ENCODE assay signal across 8 cellular contexts in genomic region chr6:33812669-33813068, GRCh38. TPM values are rescaled to one million over a fixed set of nuclear protein-coding genes. Genes with fewer than 3 reads are reported as not detected.
DNase-seq lines count a peak whose midpoint lies in the region; ATAC-seq and TF ChIP-seq lines count a peak whose summit lies in the region.

No MANE protein-coding gene starts in this region.

- peaks cover 3% of the 10 kb centered on the region for H3K36me3 Mint-ChIP-seq in effector memory CD8-positive, alpha-beta T cell (ENCODE audit: insufficient read depth)

- no peak for ATAC-seq in effector memory CD8-positive, alpha-beta T cell (replicated peaks)

- H3K27ac ChIP-seq in ascending aorta (no peak overlapping the region), coronary artery (no peak overlapping the region)

- H3K9me3 Mint-ChIP-seq in effector memory CD8-positive, alpha-beta T cell, result no peaks in the 10 kb centered on the region

- no peak overlapping the region for H3K4me3 Mint-ChIP-seq in effector memory CD8-positive, alpha-beta T cell

- H3K4me1 ChIP-seq in ascending aorta, result no peaks in the 10 kb centered on the region

- no peak overlapping the region for H3K27ac Mint-ChIP-seq in effector memory CD8-positive, alpha-beta T cell

- no peaks in the 10 kb centered on the region for H3K27me3 ChIP-seq in ascending aorta

- DNase-seq in DMS79 (lab: John Stamatoyannopoulos, UW), result peak; percentile 74
- DNase-seq in HT1080 (ENCODE audit: low read depth), result peak; percentile 30
- peak; percentile 34 for DNase-seq in SK-MEL-5 (ENCODE audit: low read depth, low spot score)
- peak; percentile 15 to 33 (median 17) for DNase-seq in effector memory CD8-positive, alpha-beta T cell
- DNase-seq in midbrain (lab: John Stamatoyannopoulos, UW), result peak; percentile 2
- no peak for DNase-seq in superior temporal gyrus (ENCODE audit: extremely low spot score)
- no peak for DNase-seq in ascending aorta (ENCODE audit: low spot score in 2 of 2)
- DNase-seq in coronary artery (ENCODE audit: low spot score), result no peak

- H3K36me3 ChIP-seq in ascending aorta, result no peaks in the 10 kb centered on the region

- in situ Hi-C loops in SK-MEL-5 (cut with HindIII; ENCODE audit: low pct_unique_long_range_greater_than_20kb, low sequenced_read_pairs), result no loop called here

- H3K9me3 ChIP-seq in ascending aorta, result no peaks in the 10 kb centered on the region

- TF ChIP-seq CTCF in ascending aorta (IDR thresholded peaks at IDR 0.05) (no peak), coronary artery (IDR thresholded peaks at IDR 0.05) (no peak)

- peaks cover 11 to 20% of the 10 kb centered on the region in 2 donors for H3K4me1 Mint-ChIP-seq in effector memory CD8-positive, alpha-beta T cell (ENCODE audit: low read depth in 2 of 2)

- intact Hi-C loops in ascending aorta (cut with DNase I), result no loop called here

- peaks cover 72 to 96% of the 10 kb centered on the region in 2 donors for H3K27me3 Mint-ChIP-seq in effector memory CD8-positive, alpha-beta T cell

- H3K4me3 ChIP-seq in ascending aorta (no peak overlapping the region), coronary artery (no peak overlapping the region)

RNA-seq across cellular contexts. Expression of gene MLN, which starts 8.9 kb away (rescaled TPM):
- not detected in 2 replicates for total RNA-seq in HT1080 (2014; rRNA removed; shearing (Covaris generic))
- polyA plus RNA-seq in HT1080 (2015; cell fraction: cytosol; rRNA removed), result not detected in 2 replicates
- not detected in 2 replicates for polyA plus RNA-seq in HT1080 (2015; cell fraction: nucleus; rRNA removed)
- not detected in 2 replicates for total RNA-seq in SK-MEL-5 (2014; rRNA removed; shearing (Covaris generic))
- polyA plus RNA-seq in SK-MEL-5 (2015; cell fraction: cytosol; rRNA removed), result not detected in 2 replicates
- polyA plus RNA-seq in SK-MEL-5 (2015; cell fraction: nucleus; rRNA removed), result not detected in 2 replicates
- total RNA-seq in ascending aorta, result not detected

RNA-seq across cellular contexts. Expression of gene LEMD2, which starts 23.7 kb away (rescaled TPM):
- 33.8 and 39.7 TPM in 2 replicates for total RNA-seq in HT1080 (2014; rRNA removed; shearing (Covaris generic))
- polyA plus RNA-seq in HT1080 (2015; cell fraction: cytosol; rRNA removed), result 42.7 and 44.1 TPM in 2 replicates
- polyA plus RNA-seq in HT1080 (2015; cell fraction: nucleus; rRNA removed), result 98.5 and 119 TPM in 2 replicates
- total RNA-seq in SK-MEL-5 (2014; rRNA removed; shearing (Covaris generic)), result 40.0 and 54.6 TPM in 2 replicates
- polyA plus RNA-seq in SK-MEL-5 (2015; cell fraction: cytosol; rRNA removed), result 46.1 and 49.9 TPM in 2 replicates
- polyA plus RNA-seq in SK-MEL-5 (2015; cell fraction: nucleus; rRNA removed), result 126 and 146 TPM in 2 replicates
- 104 TPM for total RNA-seq in ascending aorta

Comparison
In these comparisons a context has a peak if more than half of its experiments do, and no peak if none do; other contexts are left out.
1. DNase-seq: peak in DMS79 (single experiment), HT1080 (single experiment), SK-MEL-5 (single experiment), effector memory CD8-positive, alpha-beta T cell (3 of 3) and midbrain (single experiment); none in superior temporal gyrus (single experiment), ascending aorta (0 of 2) and coronary artery (single experiment).